Comparison of ENCODE assay signal across 8 cellular contexts in genomic region chr10:130108934-130109604, GRCh38. TPM values are rescaled to one million over a fixed set of nuclear protein-coding genes. Genes with fewer than 3 reads are reported as not detected.
DNase-seq lines count a peak whose midpoint lies in the region; ATAC-seq and TF ChIP-seq lines count a peak whose summit lies in the region.

No MANE protein-coding gene starts in this region.

- peak overlapping the region; percentile 89 for H3K9ac ChIP-seq in OCI-LY1 (ENCODE audit: low read length)
- H3K9ac ChIP-seq in rectal smooth muscle tissue (ENCODE audit: low read length), result no peak overlapping the region

- H3K27me3 ChIP-seq in OCI-LY1 (ENCODE audit: insufficient read depth, low read length) (no peaks in the 10 kb centered on the region), rectal smooth muscle tissue (ENCODE audit: control insufficient read depth, insufficient read depth, low read length) (no peaks in the 10 kb centered on the region)
- no peaks in the 10 kb centered on the region for H3K27me3 ChIP-seq in effector memory CD4-positive, alpha-beta T cell (replicated peaks; ENCODE audit: control insufficient read depth, insufficient read depth, low read length, poor library complexity, severe bottlenecking)

- in situ Hi-C loops in G401 (cut with HindIII; ENCODE audit: low sequenced_read_pairs) (no loop called here), ACHN (cut with HindIII; ENCODE audit: low pct_ligation_motif_present, low pct_unique_long_range_greater_than_20kb, low sequenced_read_pairs) (no loop called here)

- H3K4me3 ChIP-seq in OCI-LY1 (ENCODE audit: low read depth, low read length, poor library complexity, severe bottlenecking) (peak overlapping the region; percentile 79), rectal smooth muscle tissue (ENCODE audit: low read length) (peak overlapping the region; percentile 88)
- H3K4me3 ChIP-seq in effector memory CD4-positive, alpha-beta T cell (ENCODE audit: insufficient read depth, low read depth, low read length, poor library complexity, severe bottlenecking), result peak overlapping the region; percentile 80

- no peaks in the 10 kb centered on the region; the same call in 1 of the 2 replicates for H3K79me2 ChIP-seq in OCI-LY1 (ENCODE audit: insufficient read depth, low read length)

- H3K9me2 ChIP-seq in OCI-LY1 (ENCODE audit: low read depth, low read length), result no peaks in the 10 kb centered on the region

- DNase-seq in G401 (ENCODE audit: low spot score), result peak; percentile 3
- no peak for DNase-seq in effector memory CD4-positive, alpha-beta T cell
- DNase-seq in ACHN, result no peak
- DNase-seq in sciatic nerve (ENCODE audit: low spot score), result no peak
- DNase-seq in iPS-NIHi11 (ENCODE audit: low spot score), result no peak

- no peak for TF ChIP-seq CTCF in OCI-LY1 (IDR thresholded peaks at IDR 0.05; ENCODE audit: low read length)

- H3K27ac ChIP-seq in OCI-LY1 (ENCODE audit: low read depth, low read length, poor library complexity, severe bottlenecking), result peak overlapping the region; percentile 31
- H3K27ac ChIP-seq in effector memory CD4-positive, alpha-beta T cell (ENCODE audit: insufficient read depth, low read length, poor library complexity, severe bottlenecking), result no peak overlapping the region
- H3K27ac ChIP-seq in rectal smooth muscle tissue (ENCODE audit: low read depth, low read length), result peak overlapping the region; percentile 30

- intact Hi-C loops in sciatic nerve (cut with DNase I), result no loop called here

- ATAC-seq in sciatic nerve, result no peak
- ATAC-seq in GM21423 (IDR thresholded peaks at IDR 0.05; ENCODE audit: unreplicated experiment), result no peak

- no peaks in the 10 kb centered on the region for H3F3A ChIP-seq in OCI-LY1 (ENCODE audit: insufficient read depth, low read length)

- no peaks in the 10 kb centered on the region; the same call in 1 of the 2 replicates for H3K36me3 ChIP-seq in OCI-LY1 (ENCODE audit: insufficient read depth, low read length)
- no peaks in the 10 kb centered on the region for H3K36me3 ChIP-seq in effector memory CD4-positive, alpha-beta T cell (ENCODE audit: control insufficient read depth, insufficient read depth, low read length)
- no peaks in the 10 kb centered on the region for H3K36me3 ChIP-seq in rectal smooth muscle tissue (ENCODE audit: control insufficient read depth, insufficient read depth, low read length)

- no peaks in the 10 kb centered on the region for H3K9me3 ChIP-seq in OCI-LY1 (ENCODE audit: low read length)
- no peaks in the 10 kb centered on the region for H3K9me3 ChIP-seq in effector memory CD4-positive, alpha-beta T cell (ENCODE audit: control insufficient read depth, low read length)

- H3K4me1 ChIP-seq in OCI-LY1 (ENCODE audit: insufficient read depth, low read length, severe bottlenecking) (peaks cover 29% of the 10 kb centered on the region), rectal smooth muscle tissue (ENCODE audit: control insufficient read depth, insufficient read depth, low read length) (peaks cover 12% of the 10 kb centered on the region)
- H3K4me1 ChIP-seq in effector memory CD4-positive, alpha-beta T cell (ENCODE audit: control insufficient read depth, insufficient read depth, low read length, poor library complexity, severe bottlenecking), result peaks cover 22% of the 10 kb centered on the region

- H2AFZ ChIP-seq in OCI-LY1 (ENCODE audit: low read length), result no peak overlapping the region

- H3K4me2 ChIP-seq in OCI-LY1 (ENCODE audit: low read length), result peak overlapping the region; percentile 85

- H4K20me1 ChIP-seq in OCI-LY1 (ENCODE audit: insufficient read depth, low read length), result no peaks in the 10 kb centered on the region

RNA-seq across cellular contexts. Expression of gene C10orf143, which starts 1.6 kb away (rescaled TPM):
- 2.9 TPM in 1 of 2 replicates, not detected in the other for total RNA-seq in G401 (2014; rRNA removed; shearing (Covaris generic))
- 4.8 TPM for total RNA-seq in sciatic nerve

RNA-seq across cellular contexts. Expression of gene GLRX3, which starts 27.1 kb away (rescaled TPM):
- 426 and 496 TPM in 2 replicates for total RNA-seq in G401 (2014; rRNA removed; shearing (Covaris generic))
- total RNA-seq in sciatic nerve, result 41.0 TPM

Comparison
In these comparisons a context has a peak if more than half of its experiments do, and no peak if none do; other contexts are left out.
1. RNA of gene GLRX3, which starts 27.1 kb away (total RNA-seq): 426 to 496 TPM in G401; 41.0 TPM in sciatic nerve (single experiment); every median in the first group is over 10 times any median in the second.
2. Peak in every context shown above with its lines, with median percentiles within 50 percentile points of each other: H3K4me3 ChIP-seq.